In the genomic region with DNA sequence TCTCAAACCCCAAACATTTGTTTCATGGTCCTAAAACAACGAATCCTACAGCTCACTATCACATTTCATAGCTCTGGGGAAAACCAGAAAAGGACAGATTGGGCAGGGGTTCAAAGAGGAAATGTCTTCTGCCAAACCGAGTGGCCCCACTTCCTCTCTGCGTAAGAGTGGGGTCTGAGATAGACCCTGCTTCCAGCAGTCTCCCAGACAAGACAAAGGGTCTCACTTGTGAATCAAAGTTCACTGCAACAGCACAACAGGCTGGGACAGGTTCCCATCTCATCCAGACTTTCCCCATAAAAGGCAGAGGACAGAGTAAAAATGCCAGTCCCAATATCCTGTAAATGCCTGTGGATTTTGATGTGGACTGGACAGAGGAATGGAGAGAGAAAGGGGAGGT, we compare ENCODE assay signal across 16 cellular contexts.
A peak's percentile ranks its signal among the peaks of the same experiment; 100 is the strongest.
DNase-seq lines count a peak whose midpoint lies in the region; ATAC-seq, FAIRE-seq and TF ChIP-seq lines count a peak whose summit lies in the region.
"Had no signal": no experiment of that assay in that cellular context is flagged by ENCODE, and none has a peak within 500 bp of the region (broad histone marks: within the 10 kb centered on the region; RNA-seq: fewer than 3 reads in every experiment).

No MANE protein-coding gene starts in this region.

- peaks cover 15% of the 10 kb centered on the region for H3K36me3 Mint-ChIP-seq in activated CD8-positive, alpha-beta T cell treated with anti-CD3 and anti-CD28 coated beads, Interleukin-2, amount 10 ng/mL, durations not matched to agents 7 days and 5 days (ENCODE audit: low read depth)
- no peaks in the 10 kb centered on the region for H3K36me3 Mint-ChIP-seq in activated CD8-positive, alpha-beta T cell treated with anti-CD3 and anti-CD28 coated beads for 36 hours (ENCODE audit: low read depth)
- no peaks in the 10 kb centered on the region for H3K36me3 Mint-ChIP-seq in stimulated activated effector memory CD8-positive, alpha-beta T cell treated with anti-CD3 and anti-CD28 coated beads, Interleukin-12 subunit alpha, Interleukin-12 subunit beta, amount 100 ng/mL, for 72 hours
- H3K36me3 Mint-ChIP-seq: CD14-positive monocyte, IgD-negative memory B cell had no signal

- WGBS in small intestine, 3 donors: 41 to 50% (median 41%) methylated on average over 3 of the region's 3 CpGs

- intact Hi-C loops in activated CD8-positive, alpha-beta T cell treated with anti-CD3 and anti-CD28 coated beads for 36 hours (cut with micrococcal nuclease): no loop called here

- H3K27ac ChIP-seq in VCaP: peak overlapping the region; percentile 60
- H3K27ac ChIP-seq in small intestine (ENCODE audit: low read depth in 1 of 2, low read length in 1 of 2): no peak overlapping the region
- H3K27ac ChIP-seq: PC-9 had no signal

- no peak overlapping the region for H3K4me3 ChIP-seq in small intestine (ENCODE audit: low read depth in 1 of 2, low read length in 2 of 2)
- H3K4me3 ChIP-seq: PC-9 had no signal

- no peaks in the 10 kb centered on the region for H3K9me3 ChIP-seq in small intestine (ENCODE audit: control insufficient read depth, low read depth)

- CTCF ChIA-PET in activated CD8-positive, alpha-beta T cell treated with anti-CD3 and anti-CD28 coated beads, Interleukin-2, amount 10 ng/mL, durations not matched to agents 7 days and 5 days (lab: Charles Lee): no interaction called here
- CTCF ChIA-PET in activated CD8-positive, alpha-beta T cell treated with anti-CD3 and anti-CD28 coated beads for 36 hours (lab: Charles Lee): interaction anchor here (0.7 to 1.8 kb wide), 3 partner anchors 11 to 107 kb away, joined by 3 to 8 read pairs (median 4); no protein-coding TSS in a partner anchor

- no peaks in the 10 kb centered on the region for H3K27me3 Mint-ChIP-seq in activated CD8-positive, alpha-beta T cell treated with anti-CD3 and anti-CD28 coated beads, Interleukin-2, amount 10 ng/mL, durations not matched to agents 7 days and 5 days (ENCODE audit: low read depth)
- no peaks in the 10 kb centered on the region for H3K27me3 Mint-ChIP-seq in activated CD8-positive, alpha-beta T cell treated with anti-CD3 and anti-CD28 coated beads for 36 hours

- no peak for ATAC-seq in activated CD8-positive, alpha-beta T cell treated with anti-CD3 and anti-CD28 coated beads, Interleukin-2, amount 10 ng/mL, durations not matched to agents 7 days and 5 days
- ATAC-seq in activated CD8-positive, alpha-beta T cell treated with anti-CD3 and anti-CD28 coated beads for 36 hours: no peak
- no peak for ATAC-seq in stimulated activated effector memory CD8-positive, alpha-beta T cell treated with anti-CD3 and anti-CD28 coated beads, Interleukin-12 subunit alpha, Interleukin-12 subunit beta, amount 100 ng/mL, for 72 hours
- no peak for ATAC-seq in GM19035 (IDR thresholded peaks at IDR 0.05; ENCODE audit: unreplicated experiment)
- ATAC-seq: HCT116 had no signal

- TF ChIP-seq CTCF in activated CD8-positive, alpha-beta T cell treated with anti-CD3 and anti-CD28 coated beads for 36 hours (IDR thresholded peaks at IDR 0.05): no peak
- TF ChIP-seq CTCF in VCaP (conservative IDR thresholded peaks at IDR 0.05): no peak

- no peak for FAIRE-seq in small intestine (lab: Jason Lieb, UNC)
- FAIRE-seq: GM18507 had no signal

- no peak overlapping the region for H3K4me3 Mint-ChIP-seq in activated CD8-positive, alpha-beta T cell treated with anti-CD3 and anti-CD28 coated beads, Interleukin-2, amount 10 ng/mL, durations not matched to agents 7 days and 5 days
- H3K4me3 Mint-ChIP-seq in activated CD8-positive, alpha-beta T cell treated with anti-CD3 and anti-CD28 coated beads for 36 hours: no peak overlapping the region
- H3K4me3 Mint-ChIP-seq in stimulated activated effector memory CD8-positive, alpha-beta T cell treated with anti-CD3 and anti-CD28 coated beads, Interleukin-12 subunit alpha, Interleukin-12 subunit beta, amount 100 ng/mL, for 72 hours: no peak overlapping the region
- H3K4me3 Mint-ChIP-seq: CD14-positive monocyte had no signal

- peak overlapping the region; percentile 77 for H3K27ac Mint-ChIP-seq in activated CD8-positive, alpha-beta T cell treated with anti-CD3 and anti-CD28 coated beads, Interleukin-2, amount 10 ng/mL, durations not matched to agents 7 days and 5 days
- H3K27ac Mint-ChIP-seq in activated CD8-positive, alpha-beta T cell treated with anti-CD3 and anti-CD28 coated beads for 36 hours: no peak overlapping the region
- no peak overlapping the region for H3K27ac Mint-ChIP-seq in stimulated activated effector memory CD8-positive, alpha-beta T cell treated with anti-CD3 and anti-CD28 coated beads, Interleukin-12 subunit alpha, Interleukin-12 subunit beta, amount 100 ng/mL, for 72 hours
- H3K27ac Mint-ChIP-seq: CD14-positive monocyte, IgD-negative memory B cell had no signal

- DNase-seq in activated CD8-positive, alpha-beta T cell treated with anti-CD3 and anti-CD28 coated beads, Interleukin-2, amount 10 ng/mL, durations not matched to agents 7 days and 5 days: no peak
- DNase-seq in activated CD8-positive, alpha-beta T cell treated with anti-CD3 and anti-CD28 coated beads for 36 hours: no peak
- DNase-seq in lung microvascular endothelial cell (ENCODE audit: low read depth in 2 of 2) (peak; percentile 9 to 53), small intestine (no peak), cerebellum (ENCODE audit: low spot score) (no peak)
- DNase-seq in stimulated activated effector memory CD8-positive, alpha-beta T cell treated with anti-CD3 and anti-CD28 coated beads, Interleukin-12 subunit alpha, Interleukin-12 subunit beta, amount 100 ng/mL, for 72 hours (ENCODE audit: low spot score in 2 of 2): no peak
- DNase-seq: 8988T, COR-L47, NCI-H1436, PC-9 had no signal

- POLR2A ChIA-PET in activated CD8-positive, alpha-beta T cell treated with anti-CD3 and anti-CD28 coated beads, Interleukin-2, amount 10 ng/mL, durations not matched to agents 7 days and 5 days (lab: Charles Lee): interaction anchor here (1.1 kb wide), 1 partner anchor 13 kb away, joined by 3 read pairs; no protein-coding TSS in a partner anchor
- POLR2A ChIA-PET in activated CD8-positive, alpha-beta T cell treated with anti-CD3 and anti-CD28 coated beads for 36 hours (lab: Charles Lee): no interaction called here

- H3K4me1 Mint-ChIP-seq in activated CD8-positive, alpha-beta T cell treated with anti-CD3 and anti-CD28 coated beads, Interleukin-2, amount 10 ng/mL, durations not matched to agents 7 days and 5 days (ENCODE audit: low read depth): peaks cover 27% of the 10 kb centered on the region
- peaks cover 19% of the 10 kb centered on the region for H3K4me1 Mint-ChIP-seq in activated CD8-positive, alpha-beta T cell treated with anti-CD3 and anti-CD28 coated beads for 36 hours (ENCODE audit: low read depth)
- H3K4me1 Mint-ChIP-seq in stimulated activated effector memory CD8-positive, alpha-beta T cell treated with anti-CD3 and anti-CD28 coated beads, Interleukin-12 subunit alpha, Interleukin-12 subunit beta, amount 100 ng/mL, for 72 hours: no peaks in the 10 kb centered on the region
- H3K4me1 Mint-ChIP-seq: CD14-positive monocyte had no signal

- no peaks in the 10 kb centered on the region for H3K4me1 ChIP-seq in small intestine (ENCODE audit: control insufficient read depth in 2 of 2, insufficient read depth in 1 of 2, low read depth in 1 of 2, low read length in 1 of 2)

- H3K36me3 ChIP-seq in small intestine (ENCODE audit: control insufficient read depth in 2 of 2, insufficient read depth in 2 of 2, low read length in 2 of 2): no peaks in the 10 kb centered on the region

- peaks cover 9% of the 10 kb centered on the region for H3K9me3 Mint-ChIP-seq in activated CD8-positive, alpha-beta T cell treated with anti-CD3 and anti-CD28 coated beads, Interleukin-2, amount 10 ng/mL, durations not matched to agents 7 days and 5 days (ENCODE audit: insufficient read depth)
- no peaks in the 10 kb centered on the region for H3K9me3 Mint-ChIP-seq in activated CD8-positive, alpha-beta T cell treated with anti-CD3 and anti-CD28 coated beads for 36 hours
- H3K9me3 Mint-ChIP-seq in stimulated activated effector memory CD8-positive, alpha-beta T cell treated with anti-CD3 and anti-CD28 coated beads, Interleukin-12 subunit alpha, Interleukin-12 subunit beta, amount 100 ng/mL, for 72 hours: no peaks in the 10 kb centered on the region

- no peaks in the 10 kb centered on the region for H3K27me3 ChIP-seq in small intestine (ENCODE audit: control insufficient read depth in 2 of 2, insufficient read depth in 2 of 2, low read length in 2 of 2)

Comparison
In these comparisons a context has a peak if more than half of its experiments do, and no peak if none do; other contexts are left out.
1. DNase-seq: peak in lung microvascular endothelial cell (2 of 2); none in activated CD8-positive, alpha-beta T cell treated with anti-CD3 and anti-CD28 coated beads, Interleukin-2, amount 10 ng/mL, durations not matched to agents 7 days and 5 days (single experiment), activated CD8-positive, alpha-beta T cell treated with anti-CD3 and anti-CD28 coated beads for 36 hours (single experiment), stimulated activated effector memory CD8-positive, alpha-beta T cell treated with anti-CD3 and anti-CD28 coated beads, Interleukin-12 subunit alpha, Interleukin-12 subunit beta, amount 100 ng/mL, for 72 hours (0 of 2), small intestine (single experiment) and cerebellum (single experiment).